In genomic region chr1:110915804-110916203, GRCh38 we compare ENCODE assay signal across 14 cellular contexts. TPM values are rescaled to one million over a fixed set of nuclear protein-coding genes. Genes with fewer than 3 reads are reported as not detected.
DNase-seq lines count a peak whose midpoint lies in the region; ATAC-seq and TF ChIP-seq lines count a peak whose summit lies in the region.
"Had no signal": no experiment of that assay in that cellular context is flagged by ENCODE, and none has a peak within 500 bp of the region (broad histone marks: within the 10 kb centered on the region; RNA-seq: fewer than 3 reads in every experiment).

No MANE protein-coding gene starts in this region.

- peaks cover 27% of the 10 kb centered on the region for H3K9me3 Mint-ChIP-seq in activated CD4-positive, alpha-beta memory T cell treated with anti-CD3 and anti-CD28 coated beads, Interleukin-2, amount 10 ng/mL, durations not matched to agents 7 days and 5 days
- peaks cover 38% of the 10 kb centered on the region for H3K9me3 Mint-ChIP-seq in activated CD4-positive, alpha-beta memory T cell treated with anti-CD3 and anti-CD28 coated beads for 36 hours
- H3K9me3 Mint-ChIP-seq in activated T-cell treated with anti-CD3 and anti-CD28 coated beads, Interleukin-2, amount 50 U/mL, for 4 hours, result peaks cover 21% of the 10 kb centered on the region

- H3K27ac ChIP-seq in HCT116 (ENCODE audit: low read depth, low read length) (no peak overlapping the region), testis (peak overlapping the region; percentile 1 to 37)
- H3K27ac ChIP-seq: GM23248 had no signal

- H3K4me2 ChIP-seq in HCT116 (ENCODE audit: low read length), result no peak overlapping the region

- peak overlapping the region; percentile 95 for H2AFZ ChIP-seq in HCT116 (ENCODE audit: low read depth, low read length, poor library complexity, severe bottlenecking)

- no peak for TF ChIP-seq POLR2A in HCT116 (IDR thresholded peaks at IDR 0.05; ENCODE audit: borderline replicate concordance, extremely low read depth, insufficient read depth, insufficient read length)
- TF ChIP-seq POLR2A in testis (IDR thresholded peaks at IDR 0.05), result no peak

- no peak for TF ChIP-seq CTCF in HCT116 (IDR thresholded peaks at IDR 0.05 in 2 of 3, conservative IDR thresholded peaks at IDR 0.05 in 1 of 3; ENCODE audit: borderline replicate concordance in 1 of 3, insufficient read depth in 1 of 3, low read depth in 2 of 3, low read length in 2 of 3)
- no peak for TF ChIP-seq CTCF in testis (IDR thresholded peaks at IDR 0.05)

- H3K27me3 Mint-ChIP-seq in activated CD4-positive, alpha-beta memory T cell treated with anti-CD3 and anti-CD28 coated beads, Interleukin-2, amount 10 ng/mL, durations not matched to agents 7 days and 5 days, result peaks cover 11% of the 10 kb centered on the region
- no peaks in the 10 kb centered on the region for H3K27me3 Mint-ChIP-seq in activated CD4-positive, alpha-beta memory T cell treated with anti-CD3 and anti-CD28 coated beads for 36 hours
- H3K27me3 Mint-ChIP-seq in T-helper 17 cell, result no peaks in the 10 kb centered on the region
- no peaks in the 10 kb centered on the region for H3K27me3 Mint-ChIP-seq in activated T-cell treated with anti-CD3 and anti-CD28 coated beads, Interleukin-2, amount 50 U/mL, for 4 hours (ENCODE audit: low read depth)

- no peaks in the 10 kb centered on the region for H3K79me2 ChIP-seq in HCT116 (ENCODE audit: insufficient read depth, low read length)

- TF ChIP-seq RAD21 in HCT116 (IDR thresholded peaks at IDR 0.05; ENCODE audit: low read depth), result no peak

- no peak for ATAC-seq in HCT116
- no peak for ATAC-seq in T-helper 17 cell
- ATAC-seq in activated T-cell treated with anti-CD3 and anti-CD28 coated beads, Interleukin-2, amount 50 U/mL, for 4 hours, result no peak

- WGBS in testis, 2 donors, result 39 to 46% methylated on average over 2 of the region's 2 CpGs

- H3K9me2 ChIP-seq in HCT116 (ENCODE audit: insufficient read depth), result no peaks in the 10 kb centered on the region

- POLR2A ChIA-PET in activated CD4-positive, alpha-beta memory T cell treated with anti-CD3 and anti-CD28 coated beads, Interleukin-2, amount 10 ng/mL, durations not matched to agents 7 days and 5 days (lab: Charles Lee), result interaction anchor here (1.4 to 1.5 kb wide), 2 partner anchors 25 to 128 kb away, joined by 3 to 5 read pairs; no protein-coding TSS in a partner anchor
- POLR2A ChIA-PET in activated CD4-positive, alpha-beta memory T cell treated with anti-CD3 and anti-CD28 coated beads for 36 hours (lab: Charles Lee), result no interaction called here
- POLR2A ChIA-PET in HCT116 (lab: Charles Lee), result no interaction called here

- no peaks in the 10 kb centered on the region for H4K20me1 ChIP-seq in HCT116 (ENCODE audit: insufficient read depth)
- H4K20me1 ChIP-seq: BLaER1 treated with 17β-estradiol and CSF1 and Interleukin-3, amounts not matched to agents 10 nM and 100 nM had no signal

- BruUV-seq in HCT116 (replicated peaks; lab: Mats Ljungman, UMichigan), result no TSS peak

- CTCF ChIA-PET in activated CD4-positive, alpha-beta memory T cell treated with anti-CD3 and anti-CD28 coated beads, Interleukin-2, amount 10 ng/mL, durations not matched to agents 7 days and 5 days (lab: Charles Lee), result no interaction called here
- CTCF ChIA-PET in activated CD4-positive, alpha-beta memory T cell treated with anti-CD3 and anti-CD28 coated beads for 36 hours (lab: Charles Lee), result no interaction called here
- CTCF ChIA-PET in HCT116 (lab: Charles Lee), result no interaction called here

- H3K27ac Mint-ChIP-seq in activated CD4-positive, alpha-beta memory T cell treated with anti-CD3 and anti-CD28 coated beads, Interleukin-2, amount 10 ng/mL, durations not matched to agents 7 days and 5 days, result no peak overlapping the region
- no peak overlapping the region for H3K27ac Mint-ChIP-seq in activated CD4-positive, alpha-beta memory T cell treated with anti-CD3 and anti-CD28 coated beads for 36 hours
- H3K27ac Mint-ChIP-seq in T-helper 17 cell, result peak overlapping the region; percentile 17
- H3K27ac Mint-ChIP-seq: CD4-positive, alpha-beta T cell had no signal

- H3K27me3 ChIP-seq in HCT116 (ENCODE audit: insufficient read depth, low read length) (no peaks in the 10 kb centered on the region), testis (no peaks in the 10 kb centered on the region)
- H3K27me3 ChIP-seq: BLaER1 treated with 17β-estradiol and CSF1 and Interleukin-3, amounts not matched to agents 10 nM and 100 nM had no signal

- DNase-seq in activated CD4-positive, alpha-beta memory T cell treated with anti-CD3 and anti-CD28 coated beads, Interleukin-2, amount 10 ng/mL, durations not matched to agents 7 days and 5 days, result no peak
- no peak for DNase-seq in activated CD4-positive, alpha-beta memory T cell treated with anti-CD3 and anti-CD28 coated beads for 36 hours
- DNase-seq in HCT116 (ENCODE audit: low read depth, low spot score) (no peak), T-helper 17 cell (no peak), testis (no peak), NCI-H187 (lab: John Stamatoyannopoulos, UW) (no peak)
- no peak for DNase-seq in activated T-cell treated with anti-CD3 and anti-CD28 coated beads, Interleukin-2, amount 50 U/mL, for 4 hours
- DNase-seq: ACHN; Calu3; CD4-positive, alpha-beta T cell; DMS 273 treated with DMSO at 0.1 percent for 48 hours; GM23248 had no signal

- RAD21 ChIA-PET in HCT116 (lab: Charles Lee; ENCODE audit: low non-redundant PET in 1 of 2, low total read pairs in 2 of 2, uncharacterized antibody in 2 of 2, unreplicated experiment in 2 of 2), result no interaction called here

- peak overlapping the region; percentile 22 for H3K4me3 Mint-ChIP-seq in activated CD4-positive, alpha-beta memory T cell treated with anti-CD3 and anti-CD28 coated beads, Interleukin-2, amount 10 ng/mL, durations not matched to agents 7 days and 5 days
- no peak overlapping the region for H3K4me3 Mint-ChIP-seq in activated CD4-positive, alpha-beta memory T cell treated with anti-CD3 and anti-CD28 coated beads for 36 hours
- no peak overlapping the region for H3K4me3 Mint-ChIP-seq in T-helper 17 cell
- H3K4me3 Mint-ChIP-seq in activated T-cell treated with anti-CD3 and anti-CD28 coated beads, Interleukin-2, amount 50 U/mL, for 4 hours, result no peak overlapping the region
- H3K4me3 Mint-ChIP-seq: CD4-positive, alpha-beta T cell had no signal

- H3K9ac ChIP-seq in HCT116 (ENCODE audit: low read length), result no peak overlapping the region
- H3K9ac ChIP-seq: BLaER1 treated with 17β-estradiol and CSF1 and Interleukin-3, amounts not matched to agents 10 nM and 100 nM had no signal

- H3K36me3 ChIP-seq in HCT116 (ENCODE audit: control insufficient read depth in 1 of 2, insufficient read depth in 2 of 2, low read length in 2 of 2) (no peaks in the 10 kb centered on the region), testis (ENCODE audit: low read depth, missing control alignments) (no peaks in the 10 kb centered on the region)

- H3K9me3 ChIP-seq in HCT116 (ENCODE audit: control insufficient read depth in 1 of 2, insufficient read depth in 1 of 2, low read depth in 1 of 2, low read length in 2 of 2) (no peaks in the 10 kb centered on the region), T-helper 17 cell (ENCODE audit: control insufficient read depth, low read length, poor library complexity, severe bottlenecking) (peaks cover 12% of the 10 kb centered on the region), testis (no peaks in the 10 kb centered on the region)

- intact Hi-C loops in activated CD4-positive, alpha-beta memory T cell treated with anti-CD3 and anti-CD28 coated beads for 36 hours (cut with micrococcal nuclease), result loop anchor here (5.0 kb wide), 1 partner anchor 46 kb away; the partner anchor contains the start of gene LRIF1
- intact Hi-C loops in HCT116 (cut with micrococcal nuclease) (no loop called here), testis (cut with DNase I; ENCODE audit: low total_unique reads) (no loop called here)

- H3K4me3 ChIP-seq in HCT116 (replicated peaks in 1 of 2; ENCODE audit: low read depth in 1 of 2, low read length in 2 of 2) (no peak overlapping the region), testis (no peak overlapping the region)

- H3K36me3 Mint-ChIP-seq in activated CD4-positive, alpha-beta memory T cell treated with anti-CD3 and anti-CD28 coated beads, Interleukin-2, amount 10 ng/mL, durations not matched to agents 7 days and 5 days (ENCODE audit: low read depth), result peaks cover 30% of the 10 kb centered on the region
- H3K36me3 Mint-ChIP-seq in activated CD4-positive, alpha-beta memory T cell treated with anti-CD3 and anti-CD28 coated beads for 36 hours, result peaks cover 3% of the 10 kb centered on the region
- no peaks in the 10 kb centered on the region for H3K36me3 Mint-ChIP-seq in T-helper 17 cell (ENCODE audit: low read depth)
- H3K36me3 Mint-ChIP-seq in activated T-cell treated with anti-CD3 and anti-CD28 coated beads, Interleukin-2, amount 50 U/mL, for 4 hours (ENCODE audit: insufficient read depth), result peaks cover 2% of the 10 kb centered on the region

- H3K4me1 Mint-ChIP-seq in activated CD4-positive, alpha-beta memory T cell treated with anti-CD3 and anti-CD28 coated beads, Interleukin-2, amount 10 ng/mL, durations not matched to agents 7 days and 5 days, result peaks cover 20% of the 10 kb centered on the region
- peaks cover 15% of the 10 kb centered on the region for H3K4me1 Mint-ChIP-seq in activated CD4-positive, alpha-beta memory T cell treated with anti-CD3 and anti-CD28 coated beads for 36 hours (ENCODE audit: low read depth)
- H3K4me1 Mint-ChIP-seq in T-helper 17 cell, result peaks cover 8% of the 10 kb centered on the region
- peaks cover 10% of the 10 kb centered on the region for H3K4me1 Mint-ChIP-seq in activated T-cell treated with anti-CD3 and anti-CD28 coated beads, Interleukin-2, amount 50 U/mL, for 4 hours (ENCODE audit: low read depth)

- peaks cover 3 to 12% of the 10 kb centered on the region in 2 experiments for H3K4me1 ChIP-seq in HCT116 (ENCODE audit: control insufficient read depth in 1 of 2, insufficient read depth in 2 of 2, low read length in 2 of 2)
- no peaks in the 10 kb centered on the region for H3K4me1 ChIP-seq in testis

RNA-seq across cellular contexts. Expression of gene CD53, which starts 42.9 kb away (rescaled TPM):
- total RNA-seq in activated CD4-positive, alpha-beta memory T cell treated with anti-CD3 and anti-CD28 coated beads, Interleukin-2, amount 10 ng/mL, durations not matched to agents 7 days and 5 days, result 100 to 1,000 TPM; 657 to 659 TPM
- 100 to 1,000 TPM; 240 to 246 TPM for total RNA-seq in activated CD4-positive, alpha-beta memory T cell treated with anti-CD3 and anti-CD28 coated beads for 36 hours
- total RNA-seq in HCT116 (2021; ENCODE audit: unreplicated experiment) (0.96 TPM), T-helper 17 cell (100 to 1,000 TPM; 286 to 385 TPM), testis (1 to 10 TPM; 2.0 to 9.5 TPM)
- not detected in 2 replicates for polyA plus RNA-seq in HCT116 (2012)
- 22.4 TPM for polyA plus RNA-seq in testis (ENCODE audit: insufficient read depth, low read depth, low replicate concordance)
- total RNA-seq in activated T-cell treated with anti-CD3 and anti-CD28 coated beads, Interleukin-2, amount 50 U/mL, for 4 hours, result 100 to 1,000 TPM; 163 to 217 (median 190) TPM
- total RNA-seq: A172, Calu3, GM23248 had no signal
- polyA plus RNA-seq: GM23248 had no signal

RNA-seq across cellular contexts. Expression of gene LRIF1, which starts 47.9 kb away (rescaled TPM):
- total RNA-seq in activated CD4-positive, alpha-beta memory T cell treated with anti-CD3 and anti-CD28 coated beads, Interleukin-2, amount 10 ng/mL, durations not matched to agents 7 days and 5 days, result 10 to 100 TPM; 25.7 to 26.9 TPM
- total RNA-seq in activated CD4-positive, alpha-beta memory T cell treated with anti-CD3 and anti-CD28 coated beads for 36 hours, result 10 to 100 TPM; 12.9 to 14.4 TPM
- total RNA-seq in HCT116 (2021; ENCODE audit: unreplicated experiment) (21.8 TPM), T-helper 17 cell (1 to 10 TPM; 4.5 to 7.4 TPM), testis (10 to 100 TPM; 54.3 to 54.6 TPM)
- 8.2 and 12.3 TPM in 2 replicates for polyA plus RNA-seq in HCT116 (2012)
- polyA plus RNA-seq in testis (ENCODE audit: insufficient read depth, low read depth, low replicate concordance), result 31.4 TPM
- total RNA-seq in activated T-cell treated with anti-CD3 and anti-CD28 coated beads, Interleukin-2, amount 50 U/mL, for 4 hours, result 10 to 100 TPM in 1 of 3 donors, 1 to 10 TPM in 2; 7.5 to 10.1 (median 9.5) TPM

Comparison
In these comparisons a context has a peak if more than half of its experiments do, and no peak if none do; other contexts are left out.
1. RNA of gene CD53, which starts 42.9 kb away (total RNA-seq): 657 to 659 TPM in activated CD4-positive, alpha-beta memory T cell treated with anti-CD3 and anti-CD28 coated beads, Interleukin-2, amount 10 ng/mL, durations not matched to agents 7 days and 5 days, 286 to 385 TPM in T-helper 17 cell, 240 to 246 TPM in activated CD4-positive, alpha-beta memory T cell treated with anti-CD3 and anti-CD28 coated beads for 36 hours and 163 to 217 TPM in activated T-cell treated with anti-CD3 and anti-CD28 coated beads, Interleukin-2, amount 50 U/mL, for 4 hours; 2.0 to 9.5 TPM in testis and 0.96 TPM in HCT116 (single experiment); every median in the first group is over 10 times any median in the second.